8 cellular contexts compared by ENCODE assay signal in genomic region chr2:219249203-219249980, GRCh38. TPM values are rescaled to one million over a fixed set of nuclear protein-coding genes. Genes with fewer than 3 reads are reported as not detected.
DNase-seq lines count a peak whose midpoint lies in the region; ATAC-seq and TF ChIP-seq lines count a peak whose summit lies in the region.

No MANE protein-coding gene starts in this region.

- H3K36me3 ChIP-seq in OCI-LY7 (ENCODE audit: insufficient read depth, low read length), result peaks cover 54% of the 10 kb centered on the region
- H3K36me3 ChIP-seq in heart right ventricle, result peaks cover 0 to 43% (median 7%) of the 10 kb centered on the region in 9 donors
- peaks cover 0 to 55% of the 10 kb centered on the region in 2 donors for H3K36me3 ChIP-seq in psoas muscle (ENCODE audit: insufficient read depth in 1 of 2, low read depth in 1 of 2)
- H3K36me3 ChIP-seq in H7 (replicated peaks; ENCODE audit: control insufficient read depth, insufficient read depth, low read length), result peaks cover 6% of the 10 kb centered on the region

- intact Hi-C loops in CD4-positive, alpha-beta T cell (cut with DNase I, micrococcal nuclease), result loop anchor here in 1 of 2 experiments (1.0 to 5.0 kb wide), 2 partner anchors 20 to 72 kb away; partner anchors contain the start of genes ANKZF1, ATG9A, CNPPD1 and RETREG2
- intact Hi-C loops in OCI-LY7 (cut with micrococcal nuclease; ENCODE audit: unreplicated experiment), result loop anchor here (1.0 kb wide), 4 partner anchors 20 to 89 kb away; partner anchors contain the start of genes ANKZF1, ATG9A, NHEJ1 and ZFAND2B
- intact Hi-C loops in heart right ventricle (cut with DNase I), result loop anchor here in 1 of 10 donors (1.0 kb wide), 1 partner anchor 45 kb away; no protein-coding TSS in a partner anchor
- intact Hi-C loops in psoas muscle (cut with DNase I), result loop anchor here in 1 of 2 donors (10.0 kb wide), 1 partner anchor 45 kb away; no protein-coding TSS in a partner anchor

- peaks cover 69% of the 10 kb centered on the region for H3K36me3 Mint-ChIP-seq in CD4-positive, alpha-beta T cell (ENCODE audit: low read depth)

- peak in 9 of 10 experiments; percentile 34 to 70 (median 60) for DNase-seq in CD4-positive, alpha-beta T cell
- DNase-seq in OCI-LY7 (ENCODE audit: low spot score) (peak; percentile 88), amniotic epithelial cell (ENCODE audit: low read depth) (peak; percentile 84), heart right ventricle (peak; percentile 67 to 76), psoas muscle (peak; percentile 53 to 77), H7 (no peak)

- H3K4me1 ChIP-seq in OCI-LY7 (ENCODE audit: insufficient read depth, low read length, poor library complexity, severe bottlenecking) (peaks cover 76% of the 10 kb centered on the region), heart right ventricle (peaks cover 34 to 91% (median 76%) of the 10 kb centered on the region in 9 donors), psoas muscle (peaks cover 59% of the 10 kb centered on the region)

- H3K9me3 ChIP-seq in CD4-positive, alpha-beta T cell (ENCODE audit: control insufficient read depth, low read length), result no peaks in the 10 kb centered on the region
- H3K9me3 ChIP-seq in OCI-LY7 (ENCODE audit: low read length), result no peaks in the 10 kb centered on the region
- H3K9me3 ChIP-seq in heart right ventricle, result no peaks in the 10 kb centered on the region
- H3K9me3 ChIP-seq in psoas muscle, result no peaks in the 10 kb centered on the region

- H3K9me3 Mint-ChIP-seq in CD4-positive, alpha-beta T cell, result no peaks in the 10 kb centered on the region

- BruUV-seq in OCI-LY7 (replicated peaks; lab: Mats Ljungman, UMichigan), result no TSS peak

- peaks cover 79% of the 10 kb centered on the region for H3K4me1 Mint-ChIP-seq in CD4-positive, alpha-beta T cell (ENCODE audit: low read depth)

- H3K27ac ChIP-seq in CD4-positive, alpha-beta T cell (ENCODE audit: low read depth, low read length), result peak overlapping the region; percentile 61
- H3K27ac ChIP-seq in OCI-LY7 (ENCODE audit: low read depth, low read length, poor library complexity, severe bottlenecking) (peak overlapping the region; percentile 96), heart right ventricle (peak overlapping the region; percentile 46 to 99 (median 76)), psoas muscle (peak overlapping the region; percentile 94)

- no peaks in the 10 kb centered on the region for H3K27me3 ChIP-seq in CD4-positive, alpha-beta T cell (ENCODE audit: control insufficient read depth, insufficient read depth, low read length)
- H3K27me3 ChIP-seq in heart right ventricle, result no peaks in the 10 kb centered on the region
- no peaks in the 10 kb centered on the region for H3K27me3 ChIP-seq in psoas muscle (ENCODE audit: insufficient read depth in 3 of 3, low read length in 2 of 3)
- H3K27me3 ChIP-seq in H7 (ENCODE audit: control insufficient read depth, insufficient read depth, low read length), result peaks cover 22% of the 10 kb centered on the region

- peak; percentile 59 for TF ChIP-seq POLR2A in GM19099 (IDR thresholded peaks at IDR 0.05; ENCODE audit: extremely low read depth, insufficient read length, low read depth)

- H2AFZ ChIP-seq in OCI-LY7 (ENCODE audit: low read length), result no peak overlapping the region

- H3K27me3 Mint-ChIP-seq in CD4-positive, alpha-beta T cell, result no peaks in the 10 kb centered on the region

- POLR2A ChIA-PET in CD4-positive, alpha-beta T cell (lab: Charles Lee), result interaction anchor here (0.6 to 10.1 kb wide), 20 partner anchors 11 to 249 kb away, joined by 3 to 202 read pairs (median 5); partner anchors contain the start of genes ABCB6, ANKZF1, ATG9A and CNPPD1
- POLR2A ChIA-PET in OCI-LY7 (lab: Charles Lee), result interaction anchor here (0.6 to 3.5 kb wide), 14 partner anchors 9 to 311 kb away, joined by 3 to 28 read pairs (median 6); partner anchors contain the start of genes ANKZF1, ATG9A, CNPPD1 and DNPEP

- H3K9me2 ChIP-seq in OCI-LY7 (ENCODE audit: insufficient read depth, low read length), result no peaks in the 10 kb centered on the region

- ATAC-seq in CD4-positive, alpha-beta T cell (ENCODE audit: poor library complexity), result peak; percentile 7
- ATAC-seq in HG03571 (IDR thresholded peaks at IDR 0.05; ENCODE audit: unreplicated experiment), result peak; percentile 45
- ATAC-seq in heart right ventricle, result peak; percentile 6 to 54 (median 28)
- no peak for ATAC-seq in psoas muscle

- TF ChIP-seq CTCF in CD4-positive, alpha-beta T cell (IDR thresholded peaks at IDR 0.05), result no peak
- TF ChIP-seq CTCF in OCI-LY7 (conservative IDR thresholded peaks at IDR 0.05; ENCODE audit: low read length) (no peak), heart right ventricle (IDR thresholded peaks at IDR 0.05) (no peak), psoas muscle (IDR thresholded peaks at IDR 0.05) (no peak)

- H3K4me3 ChIP-seq in OCI-LY7 (ENCODE audit: low read depth, low read length, poor library complexity, severe bottlenecking) (peak overlapping the region; percentile 84), heart right ventricle (peak overlapping the region in 4 of 10 donors; percentile 2 to 22 (median 12)), psoas muscle (peak overlapping the region; percentile 75), H7 (ENCODE audit: insufficient read depth, low read depth, low read length) (no peak overlapping the region)

- CTCF ChIA-PET in CD4-positive, alpha-beta T cell (lab: Charles Lee), result interaction anchor here (1.0 to 3.8 kb wide), 8 partner anchors 19 to 373 kb away, joined by 3 to 30 read pairs (median 5); partner anchors contain the start of genes ANKZF1, ATG9A, DNAJB2 and NHEJ1
- CTCF ChIA-PET in OCI-LY7 (lab: Charles Lee; ENCODE audit: unreplicated experiment), result interaction anchor here (0.7 to 3.3 kb wide), 4 partner anchors 17 to 91 kb away, joined by 4 to 13 read pairs (median 7); partner anchors contain the start of gene DNAJB2

- peak overlapping the region; percentile 93 for H3K4me2 ChIP-seq in OCI-LY7 (ENCODE audit: low read length)

- 39 to 40% methylated on average over 7 of the region's 7 CpGs for WGBS in heart right ventricle, 2 donors
- 15 to 23% (median 21%) methylated on average over 7 of the region's 7 CpGs for WGBS in psoas muscle, 3 donors

- H3K27ac Mint-ChIP-seq in CD4-positive, alpha-beta T cell, result peak overlapping the region; percentile 96

- peak overlapping the region; percentile 88 for H3K4me3 Mint-ChIP-seq in CD4-positive, alpha-beta T cell

- peaks cover 59% of the 10 kb centered on the region for H3K79me2 ChIP-seq in OCI-LY7 (ENCODE audit: insufficient read depth, low read depth, low read length)

- no peaks in the 10 kb centered on the region for H4K20me1 ChIP-seq in OCI-LY7 (ENCODE audit: insufficient read depth, low read length)

RNA-seq across cellular contexts. Expression of gene TUBA4B, which starts 3.7 kb away (rescaled TPM):
- not detected for total RNA-seq in CD4-positive, alpha-beta T cell
- not detected in 2 replicates for total RNA-seq in OCI-LY7 (2014; rRNA removed; shearing (Covaris generic))
- 0.28 TPM in 1 of 2 replicates, not detected in the other for total RNA-seq in OCI-LY7 (2022)
- total RNA-seq in heart right ventricle, result not detected
- polyA plus RNA-seq in heart right ventricle, result not detected
- not detected for total RNA-seq in psoas muscle
- polyA plus RNA-seq in psoas muscle, result under 1 TPM in 1 of 3 donors, not detected in 2; 0.06 TPM
- 0.28 TPM in 1 of 2 replicates, not detected in the other for total RNA-seq in H7 (2014; rRNA removed; shearing (Covaris generic))

RNA-seq across cellular contexts. Expression of gene STK16, which starts 4.1 kb away (rescaled TPM):
- total RNA-seq in CD4-positive, alpha-beta T cell, result 10 to 100 TPM; 11.2 to 14.1 TPM
- total RNA-seq in OCI-LY7 (2014; rRNA removed; shearing (Covaris generic)), result 19.6 and 23.4 TPM in 2 replicates
- 39.5 and 42.8 TPM in 2 replicates for total RNA-seq in OCI-LY7 (2022)
- 10 to 100 TPM; 14.6 to 23.1 (median 19.7) TPM for total RNA-seq in heart right ventricle
- 10 to 100 TPM; 12.9 to 26.7 TPM for polyA plus RNA-seq in heart right ventricle
- total RNA-seq in psoas muscle, result 10 to 100 TPM; 11.6 to 16.7 (median 14.3) TPM
- polyA plus RNA-seq in psoas muscle, result 10 to 100 TPM; 15.8 to 38.5 (median 29.7) TPM
- 26.2 and 38.6 TPM in 2 replicates for total RNA-seq in H7 (2014; rRNA removed; shearing (Covaris generic))

RNA-seq across cellular contexts. Expression of gene GLB1L, which starts 4.1 kb away (rescaled TPM):
- total RNA-seq in CD4-positive, alpha-beta T cell, result 1 to 10 TPM; 2.4 to 3.0 TPM
- 2.7 and 8.6 TPM in 2 replicates for total RNA-seq in OCI-LY7 (2014; rRNA removed; shearing (Covaris generic))
- total RNA-seq in OCI-LY7 (2022) (6.4 and 6.9 TPM in 2 replicates), heart right ventricle (1 to 10 TPM; 1.6 to 5.2 (median 2.6) TPM), psoas muscle (1 to 10 TPM in 1 of 4 donors, under 1 TPM in 3; 0.59 to 1.6 (median 0.92) TPM)
- polyA plus RNA-seq in heart right ventricle (1 to 10 TPM; 1.5 to 2.1 TPM), psoas muscle (1 to 10 TPM in 1 of 3 donors, under 1 TPM in 2; 0.55 to 3.7 (median 0.82) TPM)
- 4.9 and 6.6 TPM in 2 replicates for total RNA-seq in H7 (2014; rRNA removed; shearing (Covaris generic))

RNA-seq across cellular contexts. Expression of gene TUBA4A, which starts 4.3 kb away (rescaled TPM):
- 100 to 1,000 TPM; 183 to 185 TPM for total RNA-seq in CD4-positive, alpha-beta T cell
- 62.8 and 96.0 TPM in 2 replicates for total RNA-seq in OCI-LY7 (2014; rRNA removed; shearing (Covaris generic))
- total RNA-seq in OCI-LY7 (2022) (181 and 186 TPM in 2 replicates), heart right ventricle (100 to 1,000 TPM in 7 of 10 donors, 10 to 100 TPM in 3; 76.0 to 245 (median 145) TPM), psoas muscle (100 to 1,000 TPM; 522 to 707 (median 613) TPM)
- polyA plus RNA-seq in heart right ventricle (100 to 1,000 TPM in 1 of 2 donors, 10 to 100 TPM in 1; 61.0 to 341 TPM), psoas muscle (100 to 1,000 TPM; 291 to 618 (median 508) TPM)
- 20.3 and 43.9 TPM in 2 replicates for total RNA-seq in H7 (2014; rRNA removed; shearing (Covaris generic))

RNA-seq across cellular contexts. Expression of gene ANKZF1, which starts 19.8 kb away (rescaled TPM):
- 100 to 1,000 TPM; 128 to 135 TPM for total RNA-seq in CD4-positive, alpha-beta T cell
- 57.8 and 91.0 TPM in 2 replicates for total RNA-seq in OCI-LY7 (2014; rRNA removed; shearing (Covaris generic))
- total RNA-seq in OCI-LY7 (2022) (73.2 and 82.4 TPM in 2 replicates), heart right ventricle (10 to 100 TPM; 16.4 to 36.8 (median 25.5) TPM), psoas muscle (10 to 100 TPM in 3 of 4 donors, 1 to 10 TPM in 1; 9.3 to 29.4 (median 15.2) TPM)
- polyA plus RNA-seq in heart right ventricle (10 to 100 TPM; 12.7 to 44.7 TPM), psoas muscle (10 to 100 TPM in 2 of 3 donors, 1 to 10 TPM in 1; 8.7 to 27.8 (median 14.9) TPM)
- total RNA-seq in H7 (2014; rRNA removed; shearing (Covaris generic)), result 56.9 and 63.4 TPM in 2 replicates

Comparison
In these comparisons a context has a peak if more than half of its experiments do, and no peak if none do; other contexts are left out.
1. ATAC-seq: peak in CD4-positive, alpha-beta T cell (single experiment), HG03571 (single experiment) and heart right ventricle (8 of 8); none in psoas muscle (0 of 4).
2. Peak in every context shown above with its lines, with median percentiles within 50 percentile points of each other: H3K27ac ChIP-seq.